20 cellular contexts compared by ENCODE assay signal in the genomic region with DNA sequence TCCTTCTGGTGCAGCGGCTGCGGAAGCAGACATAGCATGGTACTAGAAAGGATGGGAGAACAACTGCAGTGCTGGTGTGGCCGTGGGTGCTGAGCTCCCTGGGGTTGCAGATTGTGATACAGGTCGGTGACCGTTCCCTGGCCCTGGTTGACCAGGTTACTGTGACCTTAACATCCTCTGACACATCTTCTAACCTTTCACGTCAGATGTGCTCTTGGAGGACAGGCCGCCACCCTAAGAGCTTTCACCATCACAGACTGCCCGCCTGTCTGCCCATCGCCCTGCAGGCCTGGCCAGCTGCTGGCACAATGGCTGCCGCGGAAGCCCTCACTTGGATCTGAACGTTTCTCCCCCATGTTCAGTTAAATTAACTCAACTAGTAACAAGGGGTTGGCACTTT.
"Had no signal": no experiment of that assay in that cellular context is flagged by ENCODE, and none has a peak within 500 bp of the region (broad histone marks: within the 10 kb centered on the region; RNA-seq: fewer than 3 reads in every experiment).

No MANE protein-coding gene starts in this region.

- H3K9ac ChIP-seq: SK-N-SH had no signal

- H3K27ac ChIP-seq: RWPE1 had no signal

- H3K4me2 ChIP-seq: SK-N-SH had no signal

- ATAC-seq: Panc1, PC-3 had no signal

- H3K9me3 ChIP-seq: MG63 had no signal

- DNase-seq: KBM-7, MG63, NCI-H1092 treated with DMSO at 0.1 percent for 48 hours, NCI-H1436, NCI-H187, NCI-H2029, NCI-H2081 treated with DMSO at 0.1 percent for 48 hours, NCI-H2171, NCI-H226, NCI-H446, NCI-H510A, NCI-H524 treated with DMSO at 0.1 percent for 48 hours, NCI-H69, NCI-H774, PC-3, SHP77, SK-N-SH, SW 1271 had no signal

- H3K36me3 ChIP-seq: MG63 had no signal

- H3K4me3 ChIP-seq: MG63 had no signal
